ENCODE assay signal across 12 cellular contexts in genomic region chr6:16676978-16677377, GRCh38.
DNase-seq lines count a peak whose midpoint lies in the region; ATAC-seq, FAIRE-seq and TF ChIP-seq lines count a peak whose summit lies in the region.
"Had no signal": no experiment of that assay in that cellular context is flagged by ENCODE, and none has a peak within 500 bp of the region (broad histone marks: within the 10 kb centered on the region; RNA-seq: fewer than 3 reads in every experiment).

No MANE protein-coding gene starts in this region.

- FAIRE-seq in A549 (lab: Jason Lieb, UNC): no peak
- FAIRE-seq: TTC549 had no signal

- peaks cover 4% of the 10 kb centered on the region; the same call in 1 of the 2 replicates for H3K27me3 Mint-ChIP-seq in HFFc6 (ENCODE audit: insufficient read depth)
- no peaks in the 10 kb centered on the region for H3K27me3 Mint-ChIP-seq in CD14-positive monocyte (ENCODE audit: low read depth in 3 of 3)

- no peak overlapping the region for H3K4ac ChIP-seq in mesenchymal stem cell (ENCODE audit: low read depth in 1 of 2, low read length in 2 of 2)

- H3K36me3 ChIP-seq in mesenchymal stem cell (ENCODE audit: control insufficient read depth in 1 of 2, insufficient read depth in 2 of 2, low read depth in 1 of 2, low read length in 2 of 2): no peaks in the 10 kb centered on the region

- no peak overlapping the region for H2BK12ac ChIP-seq in mesenchymal stem cell (ENCODE audit: low read length in 2 of 2)

- H3K27ac ChIP-seq in A549: peak overlapping the region; percentile 70 to 83
- H3K27ac ChIP-seq in mesenchymal stem cell (ENCODE audit: low read length, poor library complexity, severe bottlenecking): no peak overlapping the region

- no peak for TF ChIP-seq POLR2A in A549 (IDR thresholded peaks at IDR 0.05; ENCODE audit: low read length)

- H3K4me3 Mint-ChIP-seq in HFFc6 (peak overlapping the region; percentile 67), CD14-positive monocyte (no peak overlapping the region)

- TF ChIP-seq EP300 in A549 (IDR thresholded peaks at IDR 0.05): no peak

- no peak overlapping the region for H4K8ac ChIP-seq in mesenchymal stem cell (ENCODE audit: low read length)

- intact Hi-C loops in CD14-positive monocyte (cut with micrococcal nuclease): loop anchor here in 1 of 2 donors (5.0 kb wide), 1 partner anchor 35 kb away; no protein-coding TSS in a partner anchor

- H3K4me3 ChIP-seq in A549 (no peak overlapping the region), cardiac fibroblast (replicated peaks in 1 of 2; ENCODE audit: low read depth in 2 of 2, low read length in 2 of 2) (no peak overlapping the region), mesenchymal stem cell (ENCODE audit: insufficient read depth in 1 of 2, low read depth in 1 of 2, low read length in 2 of 2) (peak overlapping the region in 1 of 2 experiments; percentile 35)

- WGBS in A549 (ENCODE audit: missing lambda C conversion rate): 0% methylated on average over 6 of the region's 6 CpGs
- WGBS in mesenchymal stem cell: 0% methylated on average over 4 of the region's 6 CpGs

- H2AK5ac ChIP-seq in mesenchymal stem cell (ENCODE audit: low read length, severe bottlenecking): no peak overlapping the region

- CTCF ChIA-PET in A549 (lab: Yijun Ruan, JAX): no interaction called here

- no peak overlapping the region for H2AFZ ChIP-seq in mesenchymal stem cell (ENCODE audit: low read depth, low read length)

- H3K9me3 Mint-ChIP-seq in HFFc6 (no peaks in the 10 kb centered on the region), CD14-positive monocyte (peaks cover 0 to 5% (median 0%) of the 10 kb centered on the region in 7 donors)

- no peak overlapping the region for H3K14ac ChIP-seq in mesenchymal stem cell (ENCODE audit: low read length in 2 of 2)

- peak overlapping the region; percentile 77 for H3K4me2 ChIP-seq in A549
- H3K4me2 ChIP-seq in mesenchymal stem cell (ENCODE audit: low read length, poor library complexity, severe bottlenecking): no peak overlapping the region

- H2BK5ac ChIP-seq in mesenchymal stem cell (ENCODE audit: low read depth, low read length, poor library complexity, severe bottlenecking): no peak overlapping the region

- no peak for TF ChIP-seq RAD21 in A549 (conservative IDR thresholded peaks at IDR 0.05 in 1 of 2, IDR thresholded peaks at IDR 0.05 in 1 of 2)

- H3K23ac ChIP-seq in mesenchymal stem cell (ENCODE audit: low read length in 2 of 2): no peak overlapping the region

- H2BK15ac ChIP-seq in mesenchymal stem cell (ENCODE audit: low read depth, poor library complexity, severe bottlenecking): no peak overlapping the region

- H3K27ac Mint-ChIP-seq in HFFc6 (peak overlapping the region; percentile 75), CD14-positive monocyte (no peak overlapping the region)

- peaks cover 56% of the 10 kb centered on the region for H3K4me1 ChIP-seq in A549
- peaks cover 2% of the 10 kb centered on the region for H3K4me1 ChIP-seq in mesenchymal stem cell (ENCODE audit: control insufficient read depth, insufficient read depth, low read depth, low read length)

- H3K79me1 ChIP-seq in mesenchymal stem cell (replicated peaks; ENCODE audit: low read length, poor library complexity, severe bottlenecking): peaks cover 25% of the 10 kb centered on the region

- peak overlapping the region; percentile 52 for H3K9ac ChIP-seq in mesenchymal stem cell (ENCODE audit: low read length)

- no peak for TF ChIP-seq CTCF in A549 (IDR thresholded peaks at IDR 0.05)
- TF ChIP-seq CTCF in HFFc6 (IDR thresholded peaks at IDR 0.05): no peak
- no peak for TF ChIP-seq CTCF in cardiac fibroblast (IDR thresholded peaks at IDR 0.05; ENCODE audit: low read depth, low read length)
- no peak for TF ChIP-seq CTCF in CD14-positive monocyte (IDR thresholded peaks at IDR 0.05)

- H3K18ac ChIP-seq in mesenchymal stem cell (ENCODE audit: low read depth in 1 of 2, low read length in 2 of 2): no peak overlapping the region

- no peak overlapping the region for H2BK120ac ChIP-seq in mesenchymal stem cell (ENCODE audit: low read depth, low read length)

- no peak overlapping the region for H4K91ac ChIP-seq in mesenchymal stem cell (ENCODE audit: low read length)

- H3K9me3 ChIP-seq in A549 (no peaks in the 10 kb centered on the region), mesenchymal stem cell (ENCODE audit: control insufficient read depth, low read length) (no peaks in the 10 kb centered on the region)

- DNase-seq in A549 (ENCODE audit: low read depth in 1 of 2, low spot score in 1 of 2) (peak; percentile 72 to 75), HFFc6 (peak; percentile 58), cardiac fibroblast (ENCODE audit: low read depth in 2 of 2) (peak; percentile 73 to 76), mesenchymal stem cell (peak; percentile 89), NCI-H2196 treated with DMSO at 0.1 percent for 48 hours (lab: John Stamatoyannopoulos, UW; ENCODE audit: unreplicated experiment) (no peak), NCI-H345 treated with DMSO at 0.1 percent for 48 hours (lab: John Stamatoyannopoulos, UW; ENCODE audit: unreplicated experiment) (no peak), NCI-H345 (lab: John Stamatoyannopoulos, UW) (no peak), CD14-positive monocyte (ENCODE audit: low spot score) (no peak)
- DNase-seq: Calu3; central memory CD4-positive, alpha-beta T cell; NCI-H2029 treated with DMSO at 0.1 percent for 48 hours had no signal

- H3K36me3 Mint-ChIP-seq in HFFc6 (ENCODE audit: low read depth) (peaks cover 6% of the 10 kb centered on the region), CD14-positive monocyte (peaks cover 11 to 23% of the 10 kb centered on the region in 2 donors)

- no peaks in the 10 kb centered on the region for H3K27me3 ChIP-seq in mesenchymal stem cell (ENCODE audit: control insufficient read depth in 1 of 2, insufficient read depth in 1 of 2, low read length in 2 of 2)

- POLR2A ChIA-PET in A549 (lab: Yijun Ruan, JAX): no interaction called here

- H3K4me1 Mint-ChIP-seq in HFFc6 (ENCODE audit: low read depth): peaks cover 67% of the 10 kb centered on the region
- peaks cover 44% of the 10 kb centered on the region for H3K4me1 Mint-ChIP-seq in CD14-positive monocyte

- peak; percentile 73 to 74; a peak in 5 of 6 replicates for ATAC-seq in A549

TF ChIP-seq in A549, 52 proteins besides CTCF, POLR2A, EP300 and RAD21:
- TF ChIP-seq BHLHE40 (IDR thresholded peaks at IDR 0.05; ENCODE audit: low read depth, low read length): no peak
- no peak for TF ChIP-seq MAFK (IDR thresholded peaks at IDR 0.05; ENCODE audit: partially characterized antibody)
- TF ChIP-seq CEBPB (IDR thresholded peaks at IDR 0.05): no peak
- no peak for TF ChIP-seq MAZ (IDR thresholded peaks at IDR 0.05; ENCODE audit: borderline replicate concordance, low read depth, low read length)
- TF ChIP-seq FOSL2 (IDR thresholded peaks at IDR 0.05): no peak
- TF ChIP-seq FOSL2 (CRISPR knock-in tag; IDR thresholded peaks at IDR 0.05): peak; percentile 48
- TF ChIP-seq, protein P1, sequence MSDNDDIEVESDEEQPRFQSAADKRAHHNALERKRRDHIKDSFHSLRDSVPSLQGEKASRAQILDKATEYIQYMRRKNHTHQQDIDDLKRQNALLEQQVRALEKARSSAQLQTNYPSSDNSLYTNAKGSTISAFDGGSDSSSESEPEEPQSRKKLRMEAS (IDR thresholded peaks at IDR 0.05): peak; percentile 31; the same call in 1 of the 2 replicates
- 0 out of 2 replicates have a peak, but pooled peaks have one; percentile 25 for TF ChIP-seq JUNB (IDR thresholded peaks at IDR 0.05)
- no peak for TF ChIP-seq CHD4 (IDR thresholded peaks at IDR 0.05; ENCODE audit: borderline replicate concordance)
- no peak for TF ChIP-seq HEYL (CRISPR knock-in tag; IDR thresholded peaks at IDR 0.05)

Comparison
In these comparisons a context has a peak if more than half of its experiments do, and no peak if none do; other contexts are left out.
1. DNase-seq: peak in A549 (2 of 2), HFFc6 (single experiment), cardiac fibroblast (2 of 2) and mesenchymal stem cell (single experiment); none in NCI-H2196 treated with DMSO at 0.1 percent for 48 hours (single experiment), NCI-H345 treated with DMSO at 0.1 percent for 48 hours (single experiment), NCI-H345 (single experiment) and CD14-positive monocyte (single experiment).